ENCODE assay signal across 1 cellular context in the genomic region with DNA sequence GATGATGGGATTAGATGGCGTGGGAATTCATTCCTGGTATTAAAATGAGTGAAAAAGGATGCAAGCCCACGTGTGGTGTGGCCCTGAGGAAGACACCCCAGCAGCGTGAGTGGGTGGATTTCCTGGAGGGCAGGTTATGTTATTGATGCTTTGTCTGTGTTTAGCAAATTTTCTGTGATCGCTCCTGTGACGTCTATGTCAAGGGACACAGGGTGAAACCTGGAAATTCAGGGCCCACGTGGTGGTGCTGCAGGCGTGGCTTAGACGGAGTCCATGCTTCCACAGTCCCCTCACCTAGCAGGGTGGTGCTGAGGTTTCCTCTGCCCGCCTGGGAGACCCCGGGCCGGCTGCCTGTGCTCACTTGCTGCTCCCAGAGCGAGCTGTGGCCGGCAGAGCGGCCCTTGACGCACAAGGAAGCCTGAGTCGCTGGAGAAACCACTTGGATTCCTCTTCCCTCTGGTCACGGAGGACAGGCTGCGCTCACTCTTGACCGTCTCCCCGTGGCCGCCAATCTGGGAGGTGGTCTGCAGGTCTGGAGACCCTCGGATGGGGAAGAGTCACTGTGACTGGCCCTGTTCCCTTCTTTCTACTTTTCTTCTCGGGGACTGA.
TF ChIP-seq lines count a peak whose summit lies in the region.

No MANE protein-coding gene starts in this region.

TF ChIP-seq in HepG2, 621 proteins besides CTCF, POLR2A, EP300 and RAD21 (continued from another document):
- TF ChIP-seq RNF219 (CRISPR knock-in tag; IDR thresholded peaks at IDR 0.05) (no peak), LBX2 (CRISPR knock-in tag; IDR thresholded peaks at IDR 0.05; ENCODE audit: borderline replicate concordance) (no peak), ZSCAN30 (CRISPR knock-in tag; IDR thresholded peaks at IDR 0.05) (no peak), ZNF275 (CRISPR knock-in tag; IDR thresholded peaks at IDR 0.05; ENCODE audit: borderline replicate concordance) (no peak), TBX2 (CRISPR knock-in tag; IDR thresholded peaks at IDR 0.05; ENCODE audit: borderline replicate concordance) (no peak), HOXA9 (CRISPR knock-in tag; IDR thresholded peaks at IDR 0.05; ENCODE audit: borderline replicate concordance) (no peak), ZNF383 (CRISPR knock-in tag; IDR thresholded peaks at IDR 0.05; ENCODE audit: borderline replicate concordance) (no peak), FOXM1 (CRISPR knock-in tag; IDR thresholded peaks at IDR 0.05) (no peak), HMGA1 (CRISPR knock-in tag; conservative IDR thresholded peaks at IDR 0.05) (no peak), MED13 (CRISPR knock-in tag; IDR thresholded peaks at IDR 0.05) (no peak), GPBP1L1 (CRISPR knock-in tag; IDR thresholded peaks at IDR 0.05) (no peak)
- TF ChIP-seq, protein P1, sequence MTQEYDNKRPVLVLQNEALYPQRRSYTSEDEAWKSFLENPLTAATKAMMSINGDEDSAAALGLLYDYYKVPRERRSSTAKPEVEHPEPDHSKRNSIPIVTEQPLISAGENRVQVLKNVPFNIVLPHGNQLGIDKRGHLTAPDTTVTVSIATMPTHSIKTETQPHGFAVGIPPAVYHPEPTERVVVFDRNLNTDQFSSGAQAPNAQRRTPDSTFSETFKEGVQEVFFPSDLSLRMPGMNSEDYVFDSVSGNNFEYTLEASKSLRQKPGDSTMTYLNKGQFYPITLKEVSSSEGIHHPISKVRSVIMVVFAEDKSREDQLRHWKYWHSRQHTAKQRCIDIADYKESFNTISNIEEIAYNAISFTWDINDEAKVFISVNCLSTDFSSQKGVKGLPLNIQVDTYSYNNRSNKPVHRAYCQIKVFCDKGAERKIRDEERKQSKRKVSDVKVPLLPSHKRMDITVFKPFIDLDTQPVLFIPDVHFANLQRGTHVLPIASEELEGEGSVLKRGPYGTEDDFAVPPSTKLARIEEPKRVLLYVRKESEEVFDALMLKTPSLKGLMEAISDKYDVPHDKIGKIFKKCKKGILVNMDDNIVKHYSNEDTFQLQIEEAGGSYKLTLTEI (CRISPR knock-in tag; conservative IDR thresholded peaks at IDR 0.05), result no peak
- TF ChIP-seq, protein P2, sequence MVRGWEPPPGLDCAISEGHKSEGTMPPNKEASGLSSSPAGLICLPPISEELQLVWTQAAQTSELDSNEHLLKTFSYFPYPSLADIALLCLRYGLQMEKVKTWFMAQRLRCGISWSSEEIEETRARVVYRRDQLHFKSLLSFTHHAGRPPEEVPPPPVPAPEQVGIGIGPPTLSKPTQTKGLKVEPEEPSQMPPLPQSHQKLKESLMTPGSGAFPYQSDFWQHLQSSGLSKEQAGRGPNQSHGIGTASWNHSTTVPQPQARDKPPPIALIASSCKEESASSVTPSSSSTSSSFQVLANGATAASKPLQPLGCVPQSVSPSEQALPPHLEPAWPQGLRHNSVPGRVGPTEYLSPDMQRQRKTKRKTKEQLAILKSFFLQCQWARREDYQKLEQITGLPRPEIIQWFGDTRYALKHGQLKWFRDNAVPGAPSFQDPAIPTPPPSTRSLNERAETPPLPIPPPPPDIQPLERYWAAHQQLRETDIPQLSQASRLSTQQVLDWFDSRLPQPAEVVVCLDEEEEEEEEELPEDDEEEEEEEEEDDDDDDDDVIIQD (CRISPR knock-in tag; IDR thresholded peaks at IDR 0.05; ENCODE audit: low read depth), result no peak
